In genomic region chr1:151284013-151284577, GRCh38 we compare ENCODE assay signal across 8 cellular contexts. TPM values are rescaled to one million over a fixed set of nuclear protein-coding genes. Genes with fewer than 3 reads are reported as not detected.
DNase-seq lines count a peak whose midpoint lies in the region; ATAC-seq and TF ChIP-seq lines count a peak whose summit lies in the region.

No MANE protein-coding gene starts in this region.

- no peaks in the 10 kb centered on the region for H3K9me3 ChIP-seq in gastroesophageal sphincter

- TF ChIP-seq CTCF in WTC11 (IDR thresholded peaks at IDR 0.05): no peak
- TF ChIP-seq CTCF in gastroesophageal sphincter (IDR thresholded peaks at IDR 0.05): no peak
- no peak for TF ChIP-seq CTCF in foreskin keratinocyte (conservative IDR thresholded peaks at IDR 0.05)

- H3K4me1 ChIP-seq in gastroesophageal sphincter (peaks cover 0 to 37% (median 9%) of the 10 kb centered on the region in 3 donors), foreskin keratinocyte (no peaks in the 10 kb centered on the region)

- TF ChIP-seq POLR2A in gastroesophageal sphincter (IDR thresholded peaks at IDR 0.05): no peak

- DNase-seq in activated CD4-positive, alpha-beta T cell treated with anti-CD3 and anti-CD28 coated beads, Interleukin-2, amount 10 ng/mL, durations not matched to agents 7 days and 5 days: no peak
- no peak for DNase-seq in activated CD4-positive, alpha-beta T cell treated with anti-CD3 and anti-CD28 coated beads, Interleukin-2, amount 50 U/mL, for 48 hours
- no peak for DNase-seq in WTC11 (ENCODE audit: low spot score)
- no peak for DNase-seq in stimulated activated effector memory CD8-positive, alpha-beta T cell treated with anti-CD3 and anti-CD28 coated beads, Interleukin-12 subunit alpha, Interleukin-12 subunit beta, amount 100 ng/mL, for 72 hours (ENCODE audit: low spot score in 2 of 2)
- DNase-seq in foreskin keratinocyte: no peak
- no peak for DNase-seq in stimulated activated CD4-positive, alpha-beta T cell treated with anti-CD3 and anti-CD28 coated beads, Interleukin-4, amount 100 ng/mL, for 1 hour

- CTCF ChIA-PET in activated CD4-positive, alpha-beta T cell treated with anti-CD3 and anti-CD28 coated beads, Interleukin-2, amount 10 ng/mL, durations not matched to agents 7 days and 5 days (lab: Charles Lee): interaction anchor here (2.2 kb wide), 1 partner anchor 17 kb away, joined by 12 read pairs; no protein-coding TSS in a partner anchor
- CTCF ChIA-PET in WTC11 (lab: Charles Lee): interaction anchor here (0.6 to 2.0 kb wide), 7 partner anchors 9 to 210 kb away, joined by 3 to 16 read pairs (median 5); no protein-coding TSS in a partner anchor

- H3K27me3 ChIP-seq in gastroesophageal sphincter (no peaks in the 10 kb centered on the region), foreskin keratinocyte (no peaks in the 10 kb centered on the region)

- H3K36me3 ChIP-seq in gastroesophageal sphincter: peaks cover 0 to 44% of the 10 kb centered on the region in 2 donors

- H3K27me3 Mint-ChIP-seq in activated CD4-positive, alpha-beta T cell treated with anti-CD3 and anti-CD28 coated beads, Interleukin-2, amount 10 ng/mL, durations not matched to agents 7 days and 5 days: no peaks in the 10 kb centered on the region
- H3K27me3 Mint-ChIP-seq in WTC11 (ENCODE audit: low read depth): no peaks in the 10 kb centered on the region

- POLR2A ChIA-PET in activated CD4-positive, alpha-beta T cell treated with anti-CD3 and anti-CD28 coated beads, Interleukin-2, amount 10 ng/mL, durations not matched to agents 7 days and 5 days (lab: Charles Lee): no interaction called here
- POLR2A ChIA-PET in WTC11 (lab: Charles Lee): interaction anchor here (1.3 to 2.9 kb wide), 4 partner anchors 11 to 227 kb away, joined by 3 to 23 read pairs (median 10); partner anchors contain the start of genes CGN and PI4KB

- peak overlapping the region in 1 of 2 donors; percentile 93 for H3K4me3 ChIP-seq in gastroesophageal sphincter

- peaks cover 23% of the 10 kb centered on the region for H3K36me3 Mint-ChIP-seq in activated CD4-positive, alpha-beta T cell treated with anti-CD3 and anti-CD28 coated beads, Interleukin-2, amount 10 ng/mL, durations not matched to agents 7 days and 5 days (ENCODE audit: low read depth)
- peaks cover 35% of the 10 kb centered on the region for H3K36me3 Mint-ChIP-seq in WTC11
- H3K36me3 Mint-ChIP-seq in stimulated activated effector memory CD8-positive, alpha-beta T cell treated with anti-CD3 and anti-CD28 coated beads, Interleukin-12 subunit alpha, Interleukin-12 subunit beta, amount 100 ng/mL, for 72 hours: peaks cover 78% of the 10 kb centered on the region

- ATAC-seq in WTC11: no peak
- no peak for ATAC-seq in gastroesophageal sphincter
- ATAC-seq in stimulated activated effector memory CD8-positive, alpha-beta T cell treated with anti-CD3 and anti-CD28 coated beads, Interleukin-12 subunit alpha, Interleukin-12 subunit beta, amount 100 ng/mL, for 72 hours: no peak
- no peak for ATAC-seq in GM19395 (IDR thresholded peaks at IDR 0.05; ENCODE audit: unreplicated experiment)
- no peak for ATAC-seq in foreskin keratinocyte

- H3K27ac ChIP-seq in gastroesophageal sphincter: peak overlapping the region in 3 of 4 donors; percentile 96 to 97 (median 97)
- H3K27ac ChIP-seq in foreskin keratinocyte: no peak overlapping the region

- peak overlapping the region; percentile 99 for H3K4me3 Mint-ChIP-seq in activated CD4-positive, alpha-beta T cell treated with anti-CD3 and anti-CD28 coated beads, Interleukin-2, amount 10 ng/mL, durations not matched to agents 7 days and 5 days
- H3K4me3 Mint-ChIP-seq in WTC11: peak overlapping the region; percentile 96
- H3K4me3 Mint-ChIP-seq in stimulated activated effector memory CD8-positive, alpha-beta T cell treated with anti-CD3 and anti-CD28 coated beads, Interleukin-12 subunit alpha, Interleukin-12 subunit beta, amount 100 ng/mL, for 72 hours: peak overlapping the region; percentile 95

- H3K4me1 Mint-ChIP-seq in activated CD4-positive, alpha-beta T cell treated with anti-CD3 and anti-CD28 coated beads, Interleukin-2, amount 10 ng/mL, durations not matched to agents 7 days and 5 days: peaks cover 27% of the 10 kb centered on the region
- peaks cover 15% of the 10 kb centered on the region for H3K4me1 Mint-ChIP-seq in WTC11
- H3K4me1 Mint-ChIP-seq in stimulated activated effector memory CD8-positive, alpha-beta T cell treated with anti-CD3 and anti-CD28 coated beads, Interleukin-12 subunit alpha, Interleukin-12 subunit beta, amount 100 ng/mL, for 72 hours: peaks cover 43% of the 10 kb centered on the region

- no peaks in the 10 kb centered on the region for H3K9me3 Mint-ChIP-seq in activated CD4-positive, alpha-beta T cell treated with anti-CD3 and anti-CD28 coated beads, Interleukin-2, amount 10 ng/mL, durations not matched to agents 7 days and 5 days
- H3K9me3 Mint-ChIP-seq in WTC11: no peaks in the 10 kb centered on the region
- no peaks in the 10 kb centered on the region for H3K9me3 Mint-ChIP-seq in stimulated activated effector memory CD8-positive, alpha-beta T cell treated with anti-CD3 and anti-CD28 coated beads, Interleukin-12 subunit alpha, Interleukin-12 subunit beta, amount 100 ng/mL, for 72 hours

- H3K27ac Mint-ChIP-seq in activated CD4-positive, alpha-beta T cell treated with anti-CD3 and anti-CD28 coated beads, Interleukin-2, amount 10 ng/mL, durations not matched to agents 7 days and 5 days: no peak overlapping the region
- peak overlapping the region; percentile 76 for H3K27ac Mint-ChIP-seq in WTC11
- H3K27ac Mint-ChIP-seq in stimulated activated effector memory CD8-positive, alpha-beta T cell treated with anti-CD3 and anti-CD28 coated beads, Interleukin-12 subunit alpha, Interleukin-12 subunit beta, amount 100 ng/mL, for 72 hours: peak overlapping the region; percentile 99

- TF ChIP-seq EP300 in gastroesophageal sphincter (IDR thresholded peaks at IDR 0.05): no peak

- WGBS in gastroesophageal sphincter (ENCODE audit: low coverage in 1 of 2), 2 donors: 20 to 52% methylated on average over 1 to 2 of the region's 2 CpGs

TF ChIP-seq in WTC11, 78 proteins besides CTCF, POLR2A, EP300 and RAD21 (continues in another document):
- no peak for TF ChIP-seq SOX15 (CRISPR knock-in tag; IDR thresholded peaks at IDR 0.05)
- TF ChIP-seq, protein P1, sequence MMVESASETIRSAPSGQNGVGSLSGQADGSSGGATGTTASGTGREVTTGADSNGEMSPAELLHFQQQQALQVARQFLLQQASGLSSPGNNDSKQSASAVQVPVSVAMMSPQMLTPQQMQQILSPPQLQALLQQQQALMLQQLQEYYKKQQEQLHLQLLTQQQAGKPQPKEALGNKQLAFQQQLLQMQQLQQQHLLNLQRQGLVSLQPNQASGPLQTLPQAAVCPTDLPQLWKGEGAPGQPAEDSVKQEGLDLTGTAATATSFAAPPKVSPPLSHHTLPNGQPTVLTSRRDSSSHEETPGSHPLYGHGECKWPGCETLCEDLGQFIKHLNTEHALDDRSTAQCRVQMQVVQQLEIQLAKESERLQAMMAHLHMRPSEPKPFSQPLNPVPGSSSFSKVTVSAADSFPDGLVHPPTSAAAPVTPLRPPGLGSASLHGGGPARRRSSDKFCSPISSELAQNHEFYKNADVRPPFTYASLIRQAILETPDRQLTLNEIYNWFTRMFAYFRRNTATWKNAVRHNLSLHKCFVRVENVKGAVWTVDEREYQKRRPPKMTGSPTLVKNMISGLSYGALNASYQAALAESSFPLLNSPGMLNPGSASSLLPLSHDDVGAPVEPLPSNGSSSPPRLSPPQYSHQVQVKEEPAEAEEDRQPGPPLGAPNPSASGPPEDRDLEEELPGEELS (CRISPR knock-in tag; IDR thresholded peaks at IDR 0.05): no peak
- TF ChIP-seq FOXK1 (CRISPR knock-in tag; IDR thresholded peaks at IDR 0.05): no peak
- TF ChIP-seq, protein P2, sequence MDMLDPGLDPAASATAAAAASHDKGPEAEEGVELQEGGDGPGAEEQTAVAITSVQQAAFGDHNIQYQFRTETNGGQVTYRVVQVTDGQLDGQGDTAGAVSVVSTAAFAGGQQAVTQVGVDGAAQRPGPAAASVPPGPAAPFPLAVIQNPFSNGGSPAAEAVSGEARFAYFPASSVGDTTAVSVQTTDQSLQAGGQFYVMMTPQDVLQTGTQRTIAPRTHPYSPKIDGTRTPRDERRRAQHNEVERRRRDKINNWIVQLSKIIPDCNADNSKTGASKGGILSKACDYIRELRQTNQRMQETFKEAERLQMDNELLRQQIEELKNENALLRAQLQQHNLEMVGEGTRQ (CRISPR knock-in tag; IDR thresholded peaks at IDR 0.05): no peak
- no peak for TF ChIP-seq SP1 (CRISPR knock-in tag; conservative IDR thresholded peaks at IDR 0.05)
- no peak for TF ChIP-seq ZNF121 (CRISPR knock-in tag; IDR thresholded peaks at IDR 0.05)
- TF ChIP-seq JUN (CRISPR knock-in tag; IDR thresholded peaks at IDR 0.05): no peak
- TF ChIP-seq TCF7 (CRISPR knock-in tag; IDR thresholded peaks at IDR 0.05; ENCODE audit: low read depth): no peak
- TF ChIP-seq, protein P3, sequence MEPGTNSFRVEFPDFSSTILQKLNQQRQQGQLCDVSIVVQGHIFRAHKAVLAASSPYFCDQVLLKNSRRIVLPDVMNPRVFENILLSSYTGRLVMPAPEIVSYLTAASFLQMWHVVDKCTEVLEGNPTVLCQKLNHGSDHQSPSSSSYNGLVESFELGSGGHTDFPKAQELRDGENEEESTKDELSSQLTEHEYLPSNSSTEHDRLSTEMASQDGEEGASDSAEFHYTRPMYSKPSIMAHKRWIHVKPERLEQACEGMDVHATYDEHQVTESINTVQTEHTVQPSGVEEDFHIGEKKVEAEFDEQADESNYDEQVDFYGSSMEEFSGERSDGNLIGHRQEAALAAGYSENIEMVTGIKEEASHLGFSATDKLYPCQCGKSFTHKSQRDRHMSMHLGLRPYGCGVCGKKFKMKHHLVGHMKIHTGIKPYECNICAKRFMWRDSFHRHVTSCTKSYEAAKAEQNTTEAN (CRISPR knock-in tag; IDR thresholded peaks at IDR 0.05): no peak

RNA-seq across cellular contexts. Expression of gene ZNF687, which starts 2.0 kb away (rescaled TPM):
- total RNA-seq in activated CD4-positive, alpha-beta T cell treated with anti-CD3 and anti-CD28 coated beads, Interleukin-2, amount 10 ng/mL, durations not matched to agents 7 days and 5 days: 10 to 100 TPM; 27.4 to 27.7 TPM
- total RNA-seq in WTC11 (2021): 54.1 to 56.8 TPM (median 55.1 TPM) in 3 replicates
- 10 to 100 TPM; 18.4 to 27.6 (median 24.4) TPM for total RNA-seq in gastroesophageal sphincter
- total RNA-seq in foreskin keratinocyte: 14.4 and 17.6 TPM in 2 replicates
- 8.6 and 9.7 TPM in 2 replicates for polyA plus RNA-seq in foreskin keratinocyte

RNA-seq across cellular contexts. Expression of gene PSMD4, which starts 29.6 kb away (rescaled TPM):
- total RNA-seq in activated CD4-positive, alpha-beta T cell treated with anti-CD3 and anti-CD28 coated beads, Interleukin-2, amount 10 ng/mL, durations not matched to agents 7 days and 5 days: 100 to 1,000 TPM; 170 to 190 TPM
- total RNA-seq in WTC11 (2021) (184 to 202 TPM (median 186 TPM) in 3 replicates), gastroesophageal sphincter (100 to 1,000 TPM; 163 to 184 (median 171) TPM), foreskin keratinocyte (216 and 258 TPM in 2 replicates)
- 229 TPM in 2 replicates for polyA plus RNA-seq in foreskin keratinocyte

RNA-seq across cellular contexts. Expression of gene PI4KB, which starts 43.1 kb away (rescaled TPM):
- total RNA-seq in activated CD4-positive, alpha-beta T cell treated with anti-CD3 and anti-CD28 coated beads, Interleukin-2, amount 10 ng/mL, durations not matched to agents 7 days and 5 days: 10 to 100 TPM; 62.8 to 69.5 TPM
- total RNA-seq in WTC11 (2021) (25.6 to 33.6 TPM (median 30.5 TPM) in 3 replicates), gastroesophageal sphincter (100 to 1,000 TPM in 2 of 4 donors, 10 to 100 TPM in 2; 95.0 to 104 (median 97.9) TPM), foreskin keratinocyte (38.1 and 38.3 TPM in 2 replicates)
- 33.3 and 34.9 TPM in 2 replicates for polyA plus RNA-seq in foreskin keratinocyte
